11 cellular contexts compared by ENCODE assay signal in the genomic region with DNA sequence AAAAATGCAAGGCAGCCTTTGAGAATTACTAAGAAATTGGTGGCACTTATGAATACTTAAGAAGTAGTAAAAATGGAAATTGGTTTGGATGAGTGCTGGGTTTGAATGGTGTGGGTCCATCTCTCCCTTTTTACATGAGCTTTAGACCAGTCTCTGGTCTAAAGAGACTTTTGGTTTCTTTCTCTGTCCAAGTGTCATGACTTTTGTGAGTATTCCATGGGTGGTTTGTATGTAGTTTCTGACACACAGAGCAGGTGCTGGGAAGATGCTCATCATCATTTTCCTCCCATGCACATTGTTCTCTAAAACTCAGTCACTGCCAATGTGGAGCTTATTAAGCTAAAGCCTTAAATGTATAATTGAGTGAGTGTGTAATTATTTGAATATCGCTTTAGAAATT.
DNase-seq lines count a peak whose midpoint lies in the region; ATAC-seq and TF ChIP-seq lines count a peak whose summit lies in the region.
"Had no signal": no experiment of that assay in that cellular context is flagged by ENCODE, and none has a peak within 500 bp of the region (broad histone marks: within the 10 kb centered on the region; RNA-seq: fewer than 3 reads in every experiment).

No MANE protein-coding gene starts in this region.

- H4K20me1 ChIP-seq in BLaER1 = no peaks in the 10 kb centered on the region

- no peak overlapping the region for H3K9ac ChIP-seq in BLaER1

- peak overlapping the region; percentile 88 for H3K27ac Mint-ChIP-seq in activated CD8-positive, alpha-beta T cell treated with anti-CD3 and anti-CD28 coated beads, Interleukin-2, amount 10 ng/mL, durations not matched to agents 7 days and 5 days
- no peak overlapping the region for H3K27ac Mint-ChIP-seq in HFFc6
- H3K27ac Mint-ChIP-seq: nephron progenitor cell had no signal

- H3K36me3 ChIP-seq in BLaER1 = peaks cover 3% of the 10 kb centered on the region; the same call in 1 of the 2 replicates

- H3K4me2 ChIP-seq in BLaER1 = peak overlapping the region; percentile 71

- no peak for TF ChIP-seq CTCF in HFFc6 (IDR thresholded peaks at IDR 0.05)
- no peak for TF ChIP-seq CTCF in RWPE1 (conservative IDR thresholded peaks at IDR 0.05; ENCODE audit: low read depth)
- TF ChIP-seq CTCF in GM13977 (IDR thresholded peaks at IDR 0.05; ENCODE audit: extremely low read depth, insufficient read depth, missing control alignments) = no peak

- H3K27me3 Mint-ChIP-seq in activated CD8-positive, alpha-beta T cell treated with anti-CD3 and anti-CD28 coated beads, Interleukin-2, amount 10 ng/mL, durations not matched to agents 7 days and 5 days (ENCODE audit: low read depth) = no peaks in the 10 kb centered on the region
- H3K27me3 Mint-ChIP-seq in HFFc6 (ENCODE audit: insufficient read depth) = no peaks in the 10 kb centered on the region

- peaks cover 89% of the 10 kb centered on the region for H3K4me1 Mint-ChIP-seq in activated CD8-positive, alpha-beta T cell treated with anti-CD3 and anti-CD28 coated beads, Interleukin-2, amount 10 ng/mL, durations not matched to agents 7 days and 5 days (ENCODE audit: low read depth)
- H3K4me1 Mint-ChIP-seq in HFFc6 (ENCODE audit: low read depth) = no peaks in the 10 kb centered on the region
- H3K4me1 Mint-ChIP-seq: nephron progenitor cell had no signal

- CTCF ChIA-PET in activated CD8-positive, alpha-beta T cell treated with anti-CD3 and anti-CD28 coated beads, Interleukin-2, amount 10 ng/mL, durations not matched to agents 7 days and 5 days (lab: Charles Lee) = interaction anchor here (1.6 to 3.6 kb wide), 3 partner anchors 20 to 63 kb away, joined by 6 to 14 read pairs (median 7); a partner anchor contains a TSS
- CTCF ChIA-PET in RWPE1 (lab: Yijun Ruan, JAX) = no interaction called here

- no peaks in the 10 kb centered on the region for H3K9me3 Mint-ChIP-seq in activated CD8-positive, alpha-beta T cell treated with anti-CD3 and anti-CD28 coated beads, Interleukin-2, amount 10 ng/mL, durations not matched to agents 7 days and 5 days (ENCODE audit: insufficient read depth)
- no peaks in the 10 kb centered on the region for H3K9me3 Mint-ChIP-seq in HFFc6
- H3K9me3 Mint-ChIP-seq: nephron progenitor cell had no signal

- H3K27ac ChIP-seq in BLaER1 (no peak overlapping the region), RWPE1 (no peak overlapping the region)

- no peaks in the 10 kb centered on the region for H3K27me3 ChIP-seq in BLaER1

- no peak for DNase-seq in activated CD8-positive, alpha-beta T cell treated with anti-CD3 and anti-CD28 coated beads, Interleukin-2, amount 10 ng/mL, durations not matched to agents 7 days and 5 days
- DNase-seq in HFFc6 = no peak
- DNase-seq in RWPE1 (ENCODE audit: low spot score) = no peak
- DNase-seq in RKO (ENCODE audit: low spot score) = no peak
- no peak for DNase-seq in GM13977 (ENCODE audit: low spot score)
- DNase-seq: C1 segment of cervical spinal cord, NCI-H526, nephron progenitor cell had no signal

- no peak overlapping the region for H3K4me3 ChIP-seq in BLaER1

- peak overlapping the region; percentile 64 for H3K4me3 Mint-ChIP-seq in activated CD8-positive, alpha-beta T cell treated with anti-CD3 and anti-CD28 coated beads, Interleukin-2, amount 10 ng/mL, durations not matched to agents 7 days and 5 days
- H3K4me3 Mint-ChIP-seq in HFFc6 = no peak overlapping the region
- H3K4me3 Mint-ChIP-seq: nephron progenitor cell had no signal

- no peaks in the 10 kb centered on the region for H3K9me3 ChIP-seq in BLaER1

- in situ Hi-C loops in GM13977 (cut with MboI; ENCODE audit: low pct_unique_long_range_greater_than_20kb, low sequenced_read_pairs, unreplicated experiment) = no loop called here

- POLR2A ChIA-PET in activated CD8-positive, alpha-beta T cell treated with anti-CD3 and anti-CD28 coated beads, Interleukin-2, amount 10 ng/mL, durations not matched to agents 7 days and 5 days (lab: Charles Lee) = interaction anchor here (0.6 to 3.0 kb wide), 5 partner anchors 50 to 82 kb away, joined by 3 to 17 read pairs (median 4); a partner anchor contains a TSS
- POLR2A ChIA-PET in RWPE1 (lab: Yijun Ruan, JAX; ENCODE audit: low non-redundant PET) = no interaction called here

- peak; percentile 11 for ATAC-seq in GM19043 (IDR thresholded peaks at IDR 0.05; ENCODE audit: low read depth, unreplicated experiment)
- ATAC-seq in HG02884 (IDR thresholded peaks at IDR 0.05; ENCODE audit: unreplicated experiment) = peak; percentile 8
- ATAC-seq in activated CD8-positive, alpha-beta T cell treated with anti-CD3 and anti-CD28 coated beads, Interleukin-2, amount 10 ng/mL, durations not matched to agents 7 days and 5 days = peak; percentile 20

- peaks cover 71% of the 10 kb centered on the region for H3K36me3 Mint-ChIP-seq in activated CD8-positive, alpha-beta T cell treated with anti-CD3 and anti-CD28 coated beads, Interleukin-2, amount 10 ng/mL, durations not matched to agents 7 days and 5 days (ENCODE audit: low read depth)
- H3K36me3 Mint-ChIP-seq in HFFc6 (ENCODE audit: low read depth) = no peaks in the 10 kb centered on the region

- peaks cover 34% of the 10 kb centered on the region for H3K4me1 ChIP-seq in BLaER1
